ENCODE assay signal across 12 cellular contexts in genomic region chr17:80795737-80796136, GRCh38.
DNase-seq lines count a peak whose midpoint lies in the region; ATAC-seq, FAIRE-seq and TF ChIP-seq lines count a peak whose summit lies in the region.
"Had no signal": no experiment of that assay in that cellular context is flagged by ENCODE, and none has a peak within 500 bp of the region (broad histone marks: within the 10 kb centered on the region; RNA-seq: fewer than 3 reads in every experiment).

No MANE protein-coding gene starts in this region.

- H3K36me3 Mint-ChIP-seq in activated CD8-positive, alpha-beta memory T cell treated with anti-CD3 and anti-CD28 coated beads, Interleukin-2, amount 10 ng/mL, durations not matched to agents 7 days and 5 days: peaks cover 44% of the 10 kb centered on the region

- H3K9me3 Mint-ChIP-seq in activated CD8-positive, alpha-beta memory T cell treated with anti-CD3 and anti-CD28 coated beads, Interleukin-2, amount 10 ng/mL, durations not matched to agents 7 days and 5 days (ENCODE audit: low read depth): no peaks in the 10 kb centered on the region

- H3K27ac ChIP-seq in substantia nigra (ENCODE audit: low read depth, low read length, poor library complexity, severe bottlenecking): peak overlapping the region; percentile 78
- H3K27ac ChIP-seq: PC-9 had no signal

- no peak for TF ChIP-seq POLR2A in GM12892 (IDR thresholded peaks at IDR 0.05; ENCODE audit: low read depth, low read length)

- no peaks in the 10 kb centered on the region for H3K27me3 Mint-ChIP-seq in activated CD8-positive, alpha-beta memory T cell treated with anti-CD3 and anti-CD28 coated beads, Interleukin-2, amount 10 ng/mL, durations not matched to agents 7 days and 5 days

- H3K27ac Mint-ChIP-seq in activated CD8-positive, alpha-beta memory T cell treated with anti-CD3 and anti-CD28 coated beads, Interleukin-2, amount 10 ng/mL, durations not matched to agents 7 days and 5 days: peak overlapping the region; percentile 10

- FAIRE-seq in GM12892 (lab: Jason Lieb, UNC): no peak

- H3K4me3 Mint-ChIP-seq in activated CD8-positive, alpha-beta memory T cell treated with anti-CD3 and anti-CD28 coated beads, Interleukin-2, amount 10 ng/mL, durations not matched to agents 7 days and 5 days: no peak overlapping the region

- no peak for ATAC-seq in activated CD8-positive, alpha-beta memory T cell treated with anti-CD3 and anti-CD28 coated beads, Interleukin-2, amount 10 ng/mL, durations not matched to agents 7 days and 5 days
- ATAC-seq in HG03196 (IDR thresholded peaks at IDR 0.05; ENCODE audit: unreplicated experiment) (no peak), GM18873 (IDR thresholded peaks at IDR 0.05; ENCODE audit: low FRiP score, unreplicated experiment) (no peak)

- peaks cover 32% of the 10 kb centered on the region for H3K4me1 Mint-ChIP-seq in activated CD8-positive, alpha-beta memory T cell treated with anti-CD3 and anti-CD28 coated beads, Interleukin-2, amount 10 ng/mL, durations not matched to agents 7 days and 5 days

- CTCF ChIA-PET in activated CD8-positive, alpha-beta memory T cell treated with anti-CD3 and anti-CD28 coated beads, Interleukin-2, amount 10 ng/mL, durations not matched to agents 7 days and 5 days (lab: Charles Lee): interaction anchor here (0.6 to 0.7 kb wide), 2 partner anchors 10 to 16 kb away, joined by 3 read pairs; no protein-coding TSS in a partner anchor

- DNase-seq in activated CD8-positive, alpha-beta memory T cell treated with anti-CD3 and anti-CD28 coated beads, Interleukin-2, amount 10 ng/mL, durations not matched to agents 7 days and 5 days: no peak
- no peak for DNase-seq in activated CD8-positive, alpha-beta memory T cell treated with anti-CD3 and anti-CD28 coated beads, Interleukin-2, amount 50 U/mL, for 48 hours
- DNase-seq in cerebellar cortex (ENCODE audit: low spot score) (peak; percentile 82), left kidney (ENCODE audit: low read depth, low spot score) (peak; percentile 86), substantia nigra (lab: John Stamatoyannopoulos, UW) (peak in 44 of 49 donors; percentile 18 to 92 (median 60)), GM12892 (ENCODE audit: insufficient read length) (no peak)
- DNase-seq: activated CD4-positive, CD25-positive, alpha-beta regulatory T cell; NCI-H1048; PC-9; stimulated activated naive CD4-positive, alpha-beta T cell had no signal

Comparison
In these comparisons a context has a peak if more than half of its experiments do, and no peak if none do; other contexts are left out.
1. DNase-seq: peak in cerebellar cortex (single experiment), left kidney (single experiment) and substantia nigra (44 of 49); none in activated CD8-positive, alpha-beta memory T cell treated with anti-CD3 and anti-CD28 coated beads, Interleukin-2, amount 10 ng/mL, durations not matched to agents 7 days and 5 days (single experiment), activated CD8-positive, alpha-beta memory T cell treated with anti-CD3 and anti-CD28 coated beads, Interleukin-2, amount 50 U/mL, for 48 hours (single experiment) and GM12892 (single experiment).